Comparison of ENCODE assay signal across 1 cellular context in the genomic region with DNA sequence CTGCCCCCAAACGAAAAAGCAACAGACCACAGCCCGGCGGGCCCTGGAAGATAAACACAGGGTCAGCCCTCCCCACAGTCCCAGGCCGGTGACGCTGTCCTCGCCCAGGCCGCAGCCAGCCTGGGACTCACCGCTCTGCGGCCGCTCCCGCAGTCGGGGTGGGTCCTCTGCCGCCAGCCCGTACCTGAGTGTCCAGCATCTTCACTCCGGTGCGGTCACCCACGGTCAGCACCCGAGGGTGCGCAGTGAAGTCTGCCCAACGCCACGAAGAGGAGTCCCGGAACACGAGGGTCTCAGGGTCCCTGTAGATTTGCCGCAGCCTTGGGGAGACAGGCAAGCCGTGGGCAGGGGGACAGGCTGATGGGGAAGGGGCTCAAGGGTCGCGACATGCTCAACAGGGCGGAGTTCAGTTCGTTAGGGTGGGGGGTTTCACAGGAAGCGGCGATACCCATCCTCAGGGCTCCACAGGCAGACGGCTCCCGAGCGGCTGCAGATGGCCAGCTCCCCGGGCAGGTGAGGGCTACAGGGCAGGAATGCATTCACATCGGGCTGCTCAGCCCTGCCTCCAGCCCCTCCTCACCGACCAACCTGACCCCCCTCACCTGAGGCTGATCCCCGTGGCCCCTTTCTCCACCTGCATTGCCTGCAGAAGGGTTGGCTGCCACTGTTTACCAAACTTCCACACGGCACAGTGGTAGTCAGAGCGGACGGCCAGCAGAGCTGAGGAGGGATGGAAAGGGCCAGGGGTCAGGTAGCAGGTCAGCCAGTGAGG.
A peak's percentile ranks its signal among the peaks of the same experiment; 100 is the strongest.
TF ChIP-seq lines count a peak whose summit lies in the region.

No MANE protein-coding gene starts in this region.

TF ChIP-seq in K562, 482 proteins besides CTCF, POLR2A, EP300 and RAD21:
- TF ChIP-seq RBFOX2 (IDR thresholded peaks at IDR 0.05; ENCODE audit: low read depth, low read length): peak; percentile 44; the same call in 1 of the 2 replicates
- TF ChIP-seq SMARCE1 (IDR thresholded peaks at IDR 0.05): no peak
- TF ChIP-seq PCBP1 (IDR thresholded peaks at IDR 0.05; ENCODE audit: low read depth, low read length, poor library complexity, severe bottlenecking): peak; percentile 3
